In genomic region chr9:95740217-95741004, GRCh38 we compare ENCODE assay signal across 22 cellular contexts.
"Had no signal": no experiment of that assay in that cellular context is flagged by ENCODE, and none has a peak within 500 bp of the region (broad histone marks: within the 10 kb centered on the region; RNA-seq: fewer than 3 reads in every experiment).

No MANE protein-coding gene starts in this region.

- H3K4me2 ChIP-seq: smooth muscle cell had no signal

- H3K27ac ChIP-seq: body of pancreas, dorsolateral prefrontal cortex, gastrocnemius medialis, ovary, right lobe of liver, upper lobe of right lung had no signal

- H3K4me1 Mint-ChIP-seq: activated CD4-positive, alpha-beta T cell treated with anti-CD3 and anti-CD28 coated beads, Interleukin-2, amount 10 ng/mL, durations not matched to agents 7 days and 5 days had no signal

- ATAC-seq: activated T-cell treated with anti-CD3 and anti-CD28 coated beads, Interleukin-2, amount 50 U/mL, for 4 hours; body of pancreas; gastrocnemius medialis; left lobe of liver; right lobe of liver; stimulated activated effector memory CD8-positive, alpha-beta T cell treated with anti-CD3 and anti-CD28 coated beads, Interleukin-12 subunit alpha, Interleukin-12 subunit beta, amount 100 ng/mL, for 72 hours; upper lobe of right lung had no signal

- H3K9me3 Mint-ChIP-seq: activated CD4-positive, alpha-beta T cell treated with anti-CD3 and anti-CD28 coated beads, Interleukin-2, amount 10 ng/mL, durations not matched to agents 7 days and 5 days; activated naive CD4-positive, alpha-beta T cell treated with anti-CD3 and anti-CD28 coated beads for 36 hours; activated T-cell treated with anti-CD3 and anti-CD28 coated beads, Interleukin-2, amount 50 U/mL, for 4 hours; mesothelial cell of epicardium; stimulated activated effector memory CD8-positive, alpha-beta T cell treated with anti-CD3 and anti-CD28 coated beads, Interleukin-12 subunit alpha, Interleukin-12 subunit beta, amount 100 ng/mL, for 72 hours had no signal

- DNase-seq: activated CD4-positive, alpha-beta T cell treated with anti-CD3 and anti-CD28 coated beads, Interleukin-2, amount 10 ng/mL, durations not matched to agents 7 days and 5 days; activated CD4-positive, CD25-positive, alpha-beta regulatory T cell; activated CD8-positive, alpha-beta memory T cell treated with anti-CD3 and anti-CD28 coated beads, Interleukin-2, amount 50 U/mL, for 4 hours; activated naive CD4-positive, alpha-beta T cell treated with anti-CD3 and anti-CD28 coated beads for 36 hours; activated T-cell treated with anti-CD3 and anti-CD28 coated beads, Interleukin-2, amount 50 U/mL, for 4 hours; body of pancreas; dorsolateral prefrontal cortex; erythroblast; gastrocnemius medialis; head of caudate nucleus; kidney; ovary; right lobe of liver; stimulated activated CD4-positive, alpha-beta T cell treated with anti-CD3 and anti-CD28 coated beads, Interleukin-4, amount 100 ng/mL, for 1 hour; T-helper 9 cell; testis; upper lobe of right lung had no signal

- H3K36me3 ChIP-seq: gastrocnemius medialis, ovary, right lobe of liver, upper lobe of right lung had no signal

- H3K36me3 Mint-ChIP-seq: mesothelial cell of epicardium; stimulated activated effector memory CD8-positive, alpha-beta T cell treated with anti-CD3 and anti-CD28 coated beads, Interleukin-12 subunit alpha, Interleukin-12 subunit beta, amount 100 ng/mL, for 72 hours had no signal

- H3K9me3 ChIP-seq: body of pancreas, gastrocnemius medialis, ovary, right lobe of liver, testis, upper lobe of right lung had no signal

- H3K27ac Mint-ChIP-seq: activated CD4-positive, alpha-beta T cell treated with anti-CD3 and anti-CD28 coated beads, Interleukin-2, amount 10 ng/mL, durations not matched to agents 7 days and 5 days; activated naive CD4-positive, alpha-beta T cell treated with anti-CD3 and anti-CD28 coated beads for 36 hours; mesothelial cell of epicardium; stimulated activated effector memory CD8-positive, alpha-beta T cell treated with anti-CD3 and anti-CD28 coated beads, Interleukin-12 subunit alpha, Interleukin-12 subunit beta, amount 100 ng/mL, for 72 hours had no signal

- H3K4me3 Mint-ChIP-seq: activated CD4-positive, alpha-beta T cell treated with anti-CD3 and anti-CD28 coated beads, Interleukin-2, amount 10 ng/mL, durations not matched to agents 7 days and 5 days; activated naive CD4-positive, alpha-beta T cell treated with anti-CD3 and anti-CD28 coated beads for 36 hours; activated T-cell treated with anti-CD3 and anti-CD28 coated beads, Interleukin-2, amount 50 U/mL, for 4 hours; mesothelial cell of epicardium; stimulated activated effector memory CD8-positive, alpha-beta T cell treated with anti-CD3 and anti-CD28 coated beads, Interleukin-12 subunit alpha, Interleukin-12 subunit beta, amount 100 ng/mL, for 72 hours had no signal

- H3K27me3 ChIP-seq: body of pancreas, gastrocnemius medialis, ovary, right lobe of liver, testis, upper lobe of right lung had no signal

- H3K4me1 ChIP-seq: body of pancreas, gastrocnemius medialis, right lobe of liver, upper lobe of right lung had no signal

- H3K4me3 ChIP-seq: body of pancreas, dorsolateral prefrontal cortex, gastrocnemius medialis, lung, ovary, right lobe of liver, smooth muscle cell, testis, upper lobe of right lung had no signal
